Comparison of ENCODE assay signal across 2 cellular contexts in genomic region chr14:97687944-97688625, GRCh38.
TF ChIP-seq lines count a peak whose summit lies in the region.

No MANE protein-coding gene starts in this region.

TF ChIP-seq in GM23338, 12 proteins besides CTCF, POLR2A, EP300 and RAD21:
- TF ChIP-seq CREB1 (CRISPR knock-in tag; IDR thresholded peaks at IDR 0.05; ENCODE audit: low read depth) (no peak), STAT1 (IDR thresholded peaks at IDR 0.05; ENCODE audit: unreplicated experiment) (no peak), JUNB (IDR thresholded peaks at IDR 0.05; ENCODE audit: unreplicated experiment) (no peak), ZNF462 (CRISPR knock-in tag; IDR thresholded peaks at IDR 0.05) (no peak), ETS1 (IDR thresholded peaks at IDR 0.05) (no peak), POLR2AphosphoS5 (IDR thresholded peaks at IDR 0.05; ENCODE audit: low read depth) (no peak), ZNF331 (CRISPR knock-in tag; IDR thresholded peaks at IDR 0.05; ENCODE audit: low read depth) (no peak), ZNF114 (CRISPR knock-in tag; IDR thresholded peaks at IDR 0.05) (no peak), NANOG (IDR thresholded peaks at IDR 0.05; ENCODE audit: borderline replicate concordance) (no peak), EZH2 (IDR thresholded peaks at IDR 0.05; ENCODE audit: low read depth, unreplicated experiment) (no peak), EZH2phosphoT487 (IDR thresholded peaks at IDR 0.05; ENCODE audit: unreplicated experiment) (no peak)
- TF ChIP-seq, protein P1, sequence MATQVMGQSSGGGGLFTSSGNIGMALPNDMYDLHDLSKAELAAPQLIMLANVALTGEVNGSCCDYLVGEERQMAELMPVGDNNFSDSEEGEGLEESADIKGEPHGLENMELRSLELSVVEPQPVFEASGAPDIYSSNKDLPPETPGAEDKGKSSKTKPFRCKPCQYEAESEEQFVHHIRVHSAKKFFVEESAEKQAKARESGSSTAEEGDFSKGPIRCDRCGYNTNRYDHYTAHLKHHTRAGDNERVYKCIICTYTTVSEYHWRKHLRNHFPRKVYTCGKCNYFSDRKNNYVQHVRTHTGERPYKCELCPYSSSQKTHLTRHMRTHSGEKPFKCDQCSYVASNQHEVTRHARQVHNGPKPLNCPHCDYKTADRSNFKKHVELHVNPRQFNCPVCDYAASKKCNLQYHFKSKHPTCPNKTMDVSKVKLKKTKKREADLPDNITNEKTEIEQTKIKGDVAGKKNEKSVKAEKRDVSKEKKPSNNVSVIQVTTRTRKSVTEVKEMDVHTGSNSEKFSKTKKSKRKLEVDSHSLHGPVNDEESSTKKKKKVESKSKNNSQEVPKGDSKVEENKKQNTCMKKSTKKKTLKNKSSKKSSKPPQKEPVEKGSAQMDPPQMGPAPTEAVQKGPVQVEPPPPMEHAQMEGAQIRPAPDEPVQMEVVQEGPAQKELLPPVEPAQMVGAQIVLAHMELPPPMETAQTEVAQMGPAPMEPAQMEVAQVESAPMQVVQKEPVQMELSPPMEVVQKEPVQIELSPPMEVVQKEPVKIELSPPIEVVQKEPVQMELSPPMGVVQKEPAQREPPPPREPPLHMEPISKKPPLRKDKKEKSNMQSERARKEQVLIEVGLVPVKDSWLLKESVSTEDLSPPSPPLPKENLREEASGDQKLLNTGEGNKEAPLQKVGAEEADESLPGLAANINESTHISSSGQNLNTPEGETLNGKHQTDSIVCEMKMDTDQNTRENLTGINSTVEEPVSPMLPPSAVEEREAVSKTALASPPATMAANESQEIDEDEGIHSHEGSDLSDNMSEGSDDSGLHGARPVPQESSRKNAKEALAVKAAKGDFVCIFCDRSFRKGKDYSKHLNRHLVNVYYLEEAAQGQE (IDR thresholded peaks at IDR 0.05; ENCODE audit: unreplicated experiment): no peak

TF ChIP-seq in H1, 55 proteins besides CTCF, POLR2A, EP300 and RAD21:
- no peak for TF ChIP-seq SIN3A (conservative IDR thresholded peaks at IDR 0.05 in 1 of 2, IDR thresholded peaks at IDR 0.05 in 1 of 2; ENCODE audit: low read depth in 1 of 2, low read length in 2 of 2)
- TF ChIP-seq EZH2 (IDR thresholded peaks at IDR 0.05; ENCODE audit: low read depth, low read length, severe bottlenecking): no peak
- TF ChIP-seq KDM5A (IDR thresholded peaks at IDR 0.05; ENCODE audit: low read length): no peak
- TF ChIP-seq RXRA (IDR thresholded peaks at IDR 0.05; ENCODE audit: insufficient read depth, low read depth, low read length): no peak
- TF ChIP-seq SUZ12 (IDR thresholded peaks at IDR 0.05; ENCODE audit: low read length): no peak
- no peak for TF ChIP-seq POLR2AphosphoS5 (IDR thresholded peaks at IDR 0.05; ENCODE audit: low read depth, low read length)
TF ChIP-seq in H1: peak in this region for 0.
